Comparison of ENCODE assay signal across 15 cellular contexts in the genomic region with DNA sequence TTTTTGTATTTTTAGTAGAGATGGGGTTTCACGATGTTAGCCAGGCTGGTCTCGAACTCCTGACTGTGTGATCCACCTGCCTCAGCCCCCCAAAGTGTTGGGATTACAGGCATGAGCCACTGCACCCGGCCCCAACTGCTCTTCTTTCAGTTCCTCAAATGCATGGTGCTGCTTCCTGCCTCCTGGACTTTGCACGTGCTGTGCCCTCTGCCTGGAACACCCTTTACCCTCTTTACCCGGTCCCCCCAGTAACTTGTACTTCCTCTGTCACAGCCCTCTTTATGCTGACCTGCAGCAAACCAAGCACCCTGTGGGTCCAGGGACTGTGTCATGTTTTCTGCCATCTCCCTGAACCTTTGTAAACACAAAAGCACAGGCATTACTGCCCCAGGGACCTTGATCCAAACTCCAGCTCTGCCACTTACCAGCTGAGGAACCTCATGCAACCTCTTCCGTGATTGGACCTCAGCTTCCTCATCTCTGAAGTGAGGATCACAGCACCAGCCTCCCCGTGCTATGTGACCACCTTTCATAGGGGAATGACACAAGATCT. TPM values are rescaled to one million over a fixed set of nuclear protein-coding genes. Genes with fewer than 3 reads are reported as not detected.
DNase-seq lines count a peak whose midpoint lies in the region; ATAC-seq and TF ChIP-seq lines count a peak whose summit lies in the region.
"Had no signal": no experiment of that assay in that cellular context is flagged by ENCODE, and none has a peak within 500 bp of the region (broad histone marks: within the 10 kb centered on the region; RNA-seq: fewer than 3 reads in every experiment).

No MANE protein-coding gene starts in this region.

- H3K9me3 ChIP-seq in right cardiac atrium (ENCODE audit: control insufficient read depth, low read length) = no peaks in the 10 kb centered on the region
- H3K9me3 ChIP-seq: gastroesophageal sphincter, SK-N-SH, tibial nerve had no signal

- no peaks in the 10 kb centered on the region for H3K36me3 Mint-ChIP-seq in IgD-negative memory B cell
- H3K36me3 Mint-ChIP-seq in stimulated activated naive B cell treated with anti-CD40 and anti-IgM and Interleukin-4, amounts not matched to agents 10 μg/mL and 1 μg/mL and 100 μg/mL, for 72 hours = peaks cover 6 to 7% of the 10 kb centered on the region in 2 donors

- POLR2A ChIA-PET in RWPE1 (lab: Yijun Ruan, JAX; ENCODE audit: low non-redundant PET) = no interaction called here

- H3K27me3 ChIP-seq in right cardiac atrium (ENCODE audit: control insufficient read depth, insufficient read depth) = no peaks in the 10 kb centered on the region
- H3K27me3 ChIP-seq: gastroesophageal sphincter, tibial nerve had no signal

- ATAC-seq in right cardiac atrium (no peak), GM18873 (IDR thresholded peaks at IDR 0.05; ENCODE audit: low FRiP score, unreplicated experiment) (no peak)
- no peak for ATAC-seq in stimulated activated naive B cell treated with anti-CD40 and anti-IgM and Interleukin-4, amounts not matched to agents 10 μg/mL and 1 μg/mL and 100 μg/mL, for 72 hours (replicated peaks)
- ATAC-seq: gastroesophageal sphincter; natural killer cell treated with Interleukin-12 subunit alpha and Interleukin-12 subunit beta and Interleukin-15 and Interleukin-18, amount 100 ng/mL, for 72 hours had no signal

- DNase-seq in RWPE1 (ENCODE audit: low spot score) (no peak), right cardiac atrium (peak; percentile 51 to 82 (median 77)), H4 (ENCODE audit: low spot score) (no peak)
- peak; percentile 24 for DNase-seq in stimulated activated naive B cell treated with anti-CD40 and anti-IgM and Interleukin-4, amounts not matched to agents 10 μg/mL and 1 μg/mL and 100 μg/mL, for 72 hours
- no peak for DNase-seq in activated CD4-positive, alpha-beta T cell treated with anti-CD3 and anti-CD28 coated beads for 1 hour
- DNase-seq: activated effector memory CD4-positive, alpha-beta T cell treated with Interleukin-2 at 50 U/mL for 16 hours; effector CD4-positive, alpha-beta T cell; NCI-H1105 treated with DMSO at 0.1 percent for 48 hours; NCI-H69; SK-N-SH had no signal

- no peak for TF ChIP-seq CTCF in RWPE1 (conservative IDR thresholded peaks at IDR 0.05; ENCODE audit: low read depth)

- H3K4me1 Mint-ChIP-seq in IgD-negative memory B cell = peaks cover 14 to 24% (median 24%) of the 10 kb centered on the region in 3 donors
- H3K4me1 Mint-ChIP-seq in stimulated activated naive B cell treated with anti-CD40 and anti-IgM and Interleukin-4, amounts not matched to agents 10 μg/mL and 1 μg/mL and 100 μg/mL, for 72 hours = peaks cover 28 to 39% of the 10 kb centered on the region in 2 donors

- no peak overlapping the region for H3K4me3 ChIP-seq in right cardiac atrium (ENCODE audit: low read length)
- H3K4me3 ChIP-seq: gastroesophageal sphincter, tibial nerve had no signal

- 71% methylated on average over 7 of the region's 7 CpGs for WGBS in right cardiac atrium

- peak overlapping the region in 1 of 3 donors; percentile 63 for H3K27ac Mint-ChIP-seq in IgD-negative memory B cell
- peak overlapping the region; percentile 42 for H3K27ac Mint-ChIP-seq in stimulated activated naive B cell treated with anti-CD40 and anti-IgM and Interleukin-4, amounts not matched to agents 10 μg/mL and 1 μg/mL and 100 μg/mL, for 72 hours
- H3K27ac Mint-ChIP-seq: natural killer cell treated with Interleukin-12 subunit alpha and Interleukin-12 subunit beta and Interleukin-15 and Interleukin-18, amount 100 ng/mL, for 72 hours had no signal

- CTCF ChIA-PET in RWPE1 (lab: Yijun Ruan, JAX) = no interaction called here

- H3K27ac ChIP-seq in RWPE1 (peak overlapping the region; percentile 43), right cardiac atrium (ENCODE audit: low read length) (no peak overlapping the region)
- H3K27ac ChIP-seq: gastroesophageal sphincter had no signal

- H3K4me3 Mint-ChIP-seq in IgD-negative memory B cell = peak overlapping the region in 3 of 4 donors; percentile 24 to 50 (median 47)
- peak overlapping the region in 1 of 2 donors; percentile 5 for H3K4me3 Mint-ChIP-seq in stimulated activated naive B cell treated with anti-CD40 and anti-IgM and Interleukin-4, amounts not matched to agents 10 μg/mL and 1 μg/mL and 100 μg/mL, for 72 hours
- H3K4me3 Mint-ChIP-seq: natural killer cell treated with Interleukin-12 subunit alpha and Interleukin-12 subunit beta and Interleukin-15 and Interleukin-18, amount 100 ng/mL, for 72 hours had no signal

- intact Hi-C loops in right cardiac atrium (cut with DNase I) = loop anchor here in 2 of 4 donors (5.0 to 10.0 kb wide), 2 partner anchors 136 to 143 kb away; partner anchors contain the start of gene LTBP4 (in 1 of the 2)

- peaks cover 4% of the 10 kb centered on the region for H3K27me3 Mint-ChIP-seq in IgD-negative memory B cell
- peaks cover 8 to 9% of the 10 kb centered on the region in 2 donors for H3K27me3 Mint-ChIP-seq in stimulated activated naive B cell treated with anti-CD40 and anti-IgM and Interleukin-4, amounts not matched to agents 10 μg/mL and 1 μg/mL and 100 μg/mL, for 72 hours

- no peaks in the 10 kb centered on the region for H3K9me3 Mint-ChIP-seq in IgD-negative memory B cell
- no peaks in the 10 kb centered on the region for H3K9me3 Mint-ChIP-seq in stimulated activated naive B cell treated with anti-CD40 and anti-IgM and Interleukin-4, amounts not matched to agents 10 μg/mL and 1 μg/mL and 100 μg/mL, for 72 hours
- H3K9me3 Mint-ChIP-seq: natural killer cell treated with Interleukin-12 subunit alpha and Interleukin-12 subunit beta and Interleukin-15 and Interleukin-18, amount 100 ng/mL, for 72 hours had no signal

- peaks cover 9% of the 10 kb centered on the region for H3K4me1 ChIP-seq in right cardiac atrium (ENCODE audit: control insufficient read depth, insufficient read depth, low read length)

RNA-seq across cellular contexts. Expression of gene BLVRB, which starts 3.8 kb away (rescaled TPM):
- polyA plus RNA-seq in IgD-negative memory B cell (35.9 TPM), right cardiac atrium (109 TPM)
- 100 to 1,000 TPM in 1 of 4 donors, 10 to 100 TPM in 3; 72.0 to 102 (median 86.2) TPM for total RNA-seq in right cardiac atrium
- total RNA-seq in H4 (2014; rRNA removed; shearing (Covaris generic)) = 433 and 572 TPM in 2 replicates

RNA-seq across cellular contexts. Expression of gene SPTBN4, which starts 5.1 kb away (rescaled TPM):
- polyA plus RNA-seq in IgD-negative memory B cell = not detected
- total RNA-seq in right cardiac atrium = 1 to 10 TPM; 3.2 to 6.4 (median 5.5) TPM
- 4.3 TPM for polyA plus RNA-seq in right cardiac atrium
- total RNA-seq in H4 (2014; rRNA removed; shearing (Covaris generic)) = 0.23 and 0.56 TPM in 2 replicates
- total RNA-seq: natural killer cell treated with Interleukin-12 subunit alpha and Interleukin-12 subunit beta and Interleukin-15 and Interleukin-18, amount 100 ng/mL, for 72 hours had no signal

RNA-seq across cellular contexts. Expression of gene SERTAD3, which starts 17.6 kb away (rescaled TPM):
- polyA plus RNA-seq in IgD-negative memory B cell = 29.2 TPM
- 10 to 100 TPM; 31.5 to 48.2 (median 36.9) TPM for total RNA-seq in right cardiac atrium
- polyA plus RNA-seq in right cardiac atrium = 36.2 TPM
- 21.3 and 21.4 TPM in 2 replicates for total RNA-seq in H4 (2014; rRNA removed; shearing (Covaris generic))

RNA-seq across cellular contexts. Expression of gene SERTAD1, which starts 36.0 kb away (rescaled TPM):
- polyA plus RNA-seq in IgD-negative memory B cell = 13.2 TPM
- 10 to 100 TPM in 2 of 4 donors, 1 to 10 TPM in 2; 8.9 to 14.4 (median 9.7) TPM for total RNA-seq in right cardiac atrium
- polyA plus RNA-seq in right cardiac atrium = 18.4 TPM
- 14.8 and 15.4 TPM in 2 replicates for total RNA-seq in H4 (2014; rRNA removed; shearing (Covaris generic))

RNA-seq across cellular contexts. Expression of gene PRX, which starts 48.6 kb away (rescaled TPM):
- polyA plus RNA-seq in IgD-negative memory B cell = 0.21 TPM
- 1 to 10 TPM; 3.2 to 7.1 (median 4.8) TPM for total RNA-seq in right cardiac atrium
- 5.7 TPM for polyA plus RNA-seq in right cardiac atrium
- 0.77 and 1.2 TPM in 2 replicates for total RNA-seq in H4 (2014; rRNA removed; shearing (Covaris generic))

Comparison
In these comparisons a context has a peak if more than half of its experiments do, and no peak if none do; other contexts are left out.
1. DNase-seq: peak in right cardiac atrium (3 of 3) and stimulated activated naive B cell treated with anti-CD40 and anti-IgM and Interleukin-4, amounts not matched to agents 10 μg/mL and 1 μg/mL and 100 μg/mL, for 72 hours (single experiment); none in RWPE1 (single experiment), activated CD4-positive, alpha-beta T cell treated with anti-CD3 and anti-CD28 coated beads for 1 hour (single experiment) and H4 (single experiment).